ENCODE assay signal across 23 cellular contexts in the genomic region with DNA sequence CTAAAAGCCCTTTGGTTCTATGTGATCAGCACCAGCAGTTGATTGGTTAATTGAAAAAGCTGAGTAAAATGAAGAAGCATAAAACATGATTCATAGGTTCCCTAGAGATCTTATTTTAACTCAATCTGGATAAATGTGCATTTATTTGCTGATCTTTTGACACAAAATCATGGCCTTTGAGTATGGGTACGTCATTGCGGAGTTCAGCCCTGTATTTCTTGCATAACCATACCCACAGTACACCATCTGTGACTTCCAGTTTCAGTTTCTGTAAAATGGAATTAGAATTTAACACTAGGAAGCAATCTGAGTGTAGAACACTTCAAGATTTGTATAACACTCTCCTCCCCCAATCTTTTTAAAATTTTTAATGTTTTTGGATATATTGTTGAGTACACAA.
"Had no signal": no experiment of that assay in that cellular context is flagged by ENCODE, and none has a peak within 500 bp of the region (broad histone marks: within the 10 kb centered on the region; RNA-seq: fewer than 3 reads in every experiment).

No MANE protein-coding gene starts in this region.

- H3K27ac Mint-ChIP-seq: activated CD4-positive, alpha-beta T cell treated with anti-CD3 and anti-CD28 coated beads, Interleukin-2, amount 10 ng/mL, durations not matched to agents 24 days and 14 days; activated CD8-positive, alpha-beta T cell treated with anti-CD3 and anti-CD28 coated beads for 36 hours; activated naive CD8-positive, alpha-beta T cell treated with anti-CD3 and anti-CD28 coated beads for 36 hours; activated T-helper 17 cell treated with anti-CD3 and anti-CD28 coated beads, Interleukin-2, amount 50 U/mL, for 72 hours; mesothelial cell of epicardium; stimulated activated effector memory CD8-positive, alpha-beta T cell treated with anti-CD3 and anti-CD28 coated beads, Interleukin-12 subunit alpha, Interleukin-12 subunit beta, amount 100 ng/mL, for 72 hours had no signal

- DNase-seq: activated CD4-positive, alpha-beta T cell treated with anti-CD3 and anti-CD28 coated beads, Interleukin-2, amount 10 ng/mL, durations not matched to agents 24 days and 14 days; activated CD4-positive, CD25-positive, alpha-beta regulatory T cell; activated CD8-positive, alpha-beta T cell treated with anti-CD3 and anti-CD28 coated beads for 36 hours; activated naive CD4-positive, alpha-beta T cell; activated naive CD8-positive, alpha-beta T cell treated with anti-CD3 and anti-CD28 coated beads for 36 hours; activated T-cell treated with anti-CD3 and anti-CD28 coated beads, Interleukin-2, amount 50 U/mL, for 1 hour; amygdala; body of pancreas; foreskin fibroblast; psoas muscle; right cardiac atrium; stimulated activated CD4-positive, alpha-beta T cell treated with anti-CD3 and anti-CD28 coated beads, Interleukin-4, amount 100 ng/mL, for 24 hours; stomach; T-helper 1 cell; T-helper 9 cell; trophoblast cell had no signal

- H3K9me3 Mint-ChIP-seq: activated CD4-positive, alpha-beta T cell treated with anti-CD3 and anti-CD28 coated beads, Interleukin-2, amount 10 ng/mL, durations not matched to agents 24 days and 14 days; activated CD8-positive, alpha-beta T cell treated with anti-CD3 and anti-CD28 coated beads for 36 hours had no signal

- H3K4me1 Mint-ChIP-seq: activated CD4-positive, alpha-beta T cell treated with anti-CD3 and anti-CD28 coated beads, Interleukin-2, amount 10 ng/mL, durations not matched to agents 24 days and 14 days; activated naive CD8-positive, alpha-beta T cell treated with anti-CD3 and anti-CD28 coated beads for 36 hours; activated T-helper 17 cell treated with anti-CD3 and anti-CD28 coated beads, Interleukin-2, amount 50 U/mL, for 72 hours; mesothelial cell of epicardium; neural crest cell; stimulated activated effector memory CD8-positive, alpha-beta T cell treated with anti-CD3 and anti-CD28 coated beads, Interleukin-12 subunit alpha, Interleukin-12 subunit beta, amount 100 ng/mL, for 72 hours had no signal

- H3K36me3 Mint-ChIP-seq: activated naive CD8-positive, alpha-beta T cell treated with anti-CD3 and anti-CD28 coated beads for 36 hours; mesothelial cell of epicardium; stimulated activated effector memory CD8-positive, alpha-beta T cell treated with anti-CD3 and anti-CD28 coated beads, Interleukin-12 subunit alpha, Interleukin-12 subunit beta, amount 100 ng/mL, for 72 hours had no signal

- H3K4me3 Mint-ChIP-seq: activated CD4-positive, alpha-beta T cell treated with anti-CD3 and anti-CD28 coated beads, Interleukin-2, amount 10 ng/mL, durations not matched to agents 24 days and 14 days; activated CD8-positive, alpha-beta T cell treated with anti-CD3 and anti-CD28 coated beads for 36 hours; activated naive CD8-positive, alpha-beta T cell treated with anti-CD3 and anti-CD28 coated beads for 36 hours; activated T-helper 17 cell treated with anti-CD3 and anti-CD28 coated beads, Interleukin-2, amount 50 U/mL, for 72 hours; mesothelial cell of epicardium; neural crest cell; stimulated activated effector memory CD8-positive, alpha-beta T cell treated with anti-CD3 and anti-CD28 coated beads, Interleukin-12 subunit alpha, Interleukin-12 subunit beta, amount 100 ng/mL, for 72 hours had no signal

- H3K27me3 ChIP-seq: body of pancreas, stomach had no signal

- H3K27me3 Mint-ChIP-seq: activated CD4-positive, alpha-beta T cell treated with anti-CD3 and anti-CD28 coated beads, Interleukin-2, amount 10 ng/mL, durations not matched to agents 24 days and 14 days; activated CD8-positive, alpha-beta T cell treated with anti-CD3 and anti-CD28 coated beads for 36 hours had no signal

- ATAC-seq: activated CD8-positive, alpha-beta T cell treated with anti-CD3 and anti-CD28 coated beads for 36 hours; activated T-helper 17 cell treated with anti-CD3 and anti-CD28 coated beads, Interleukin-2, amount 50 U/mL, for 72 hours; body of pancreas; left lobe of liver; psoas muscle; right cardiac atrium; stimulated activated effector memory CD8-positive, alpha-beta T cell treated with anti-CD3 and anti-CD28 coated beads, Interleukin-12 subunit alpha, Interleukin-12 subunit beta, amount 100 ng/mL, for 72 hours had no signal

- H3K36me3 ChIP-seq: stomach had no signal

- H3K4me3 ChIP-seq: body of pancreas, lung, psoas muscle, smooth muscle cell, stomach had no signal
